Comparison of ENCODE assay signal across 8 cellular contexts in genomic region chr11:63670077-63670737, GRCh38. TPM values are rescaled to one million over a fixed set of nuclear protein-coding genes. Genes with fewer than 3 reads are reported as not detected.
DNase-seq lines count a peak whose midpoint lies in the region; ATAC-seq and TF ChIP-seq lines count a peak whose summit lies in the region.

No MANE protein-coding gene starts in this region.

- DNase-seq in Caco-2, result no peak
- DNase-seq in astrocyte of the spinal cord (ENCODE audit: low read depth, low spot score), result peak; percentile 69
- DNase-seq in lower lobe of right lung, result no peak
- no peak for DNase-seq in NCI-H748 (lab: John Stamatoyannopoulos, UW; ENCODE audit: unreplicated experiment)
- DNase-seq in GM19240 (ENCODE audit: insufficient read length, low spot score), result no peak

- H3K9me3 Mint-ChIP-seq in Caco-2 (ENCODE audit: unreplicated experiment), result no peaks in the 10 kb centered on the region

- H3K36me3 ChIP-seq in Caco-2 (ENCODE audit: control insufficient read depth, insufficient read depth, low read length), result no peaks in the 10 kb centered on the region
- H3K36me3 ChIP-seq in KOPT-K1 (ENCODE audit: insufficient read depth, low read length), result peaks cover 36% of the 10 kb centered on the region
- H3K36me3 ChIP-seq in lower lobe of right lung, result no peaks in the 10 kb centered on the region
- H3K36me3 ChIP-seq in urinary bladder (ENCODE audit: insufficient read depth), result no peaks in the 10 kb centered on the region

- CTCF ChIA-PET in Caco-2 (lab: Charles Lee), result interaction anchor here (0.8 to 1.9 kb wide), 4 partner anchors 11 to 98 kb away, joined by 3 to 12 read pairs (median 6); partner anchors contain the start of gene ZFTA

- peaks cover 18% of the 10 kb centered on the region for H3K4me1 Mint-ChIP-seq in Caco-2 (ENCODE audit: low read depth, unreplicated experiment)

- peaks cover 4% of the 10 kb centered on the region for H3K36me3 Mint-ChIP-seq in Caco-2 (ENCODE audit: insufficient read depth, unreplicated experiment)

- no peak for TF ChIP-seq CTCF in Caco-2 (IDR thresholded peaks at IDR 0.05; ENCODE audit: insufficient read depth in 1 of 2, low read depth in 1 of 2, low read length in 1 of 2, severe bottlenecking in 1 of 2, unreplicated experiment in 1 of 2)
- TF ChIP-seq CTCF in astrocyte of the spinal cord (IDR thresholded peaks at IDR 0.05; ENCODE audit: low read depth, low read length), result no peak
- no peak for TF ChIP-seq CTCF in lower lobe of right lung (IDR thresholded peaks at IDR 0.05)

- BruUV-seq in Caco-2 (replicated peaks; lab: Mats Ljungman, UMichigan), result TSS peak; percentile 68

- in situ Hi-C loops in astrocyte of the spinal cord (cut with HindIII; ENCODE audit: low sequenced_read_pairs), result no loop called here

- 20% methylated on average over 16 of the region's 16 CpGs for WGBS in urinary bladder

- POLR2A ChIA-PET in Caco-2 (lab: Charles Lee), result interaction anchor here (0.6 to 3.2 kb wide), 2 partner anchors 12 to 37 kb away, joined by 3 to 32 read pairs; partner anchors contain the start of gene RTN3

- ATAC-seq in lower lobe of right lung, result no peak
- ATAC-seq in HG03520 (IDR thresholded peaks at IDR 0.05; ENCODE audit: unreplicated experiment), result no peak

- intact Hi-C loops in Caco-2 (cut with micrococcal nuclease; ENCODE audit: unreplicated experiment), result loop anchor here (2.0 kb wide), 1 partner anchor 69 kb away; no protein-coding TSS in a partner anchor
- intact Hi-C loops in lower lobe of right lung (cut with DNase I), result no loop called here

- H3K4me3 Mint-ChIP-seq in Caco-2 (ENCODE audit: unreplicated experiment), result peak overlapping the region; percentile 82

- peak overlapping the region; percentile 92 for H3K4me3 ChIP-seq in Caco-2 (ENCODE audit: low read depth, low read length)
- peak overlapping the region; percentile 72 for H3K4me3 ChIP-seq in astrocyte of the spinal cord (ENCODE audit: low read depth, low read length)
- peak overlapping the region; percentile 94 for H3K4me3 ChIP-seq in lower lobe of right lung
- H3K4me3 ChIP-seq in urinary bladder (ENCODE audit: low read depth, low read length), result peak overlapping the region; percentile 84

- H3K27ac Mint-ChIP-seq in Caco-2 (ENCODE audit: unreplicated experiment), result peak overlapping the region; percentile 67

- H3K27me3 ChIP-seq in Caco-2 (replicated peaks; ENCODE audit: control insufficient read depth, insufficient read depth, low read length) (no peaks in the 10 kb centered on the region), lower lobe of right lung (ENCODE audit: low read depth) (no peaks in the 10 kb centered on the region)

- H3K27ac ChIP-seq in KOPT-K1 (ENCODE audit: low read depth, low read length, poor library complexity, severe bottlenecking), result peak overlapping the region; percentile 85
- H3K27ac ChIP-seq in lower lobe of right lung, result peak overlapping the region; percentile 99
- H3K27ac ChIP-seq in urinary bladder (ENCODE audit: low read depth), result peak overlapping the region; percentile 95

- no peaks in the 10 kb centered on the region for H3K9me3 ChIP-seq in Caco-2
- H3K9me3 ChIP-seq in KOPT-K1 (ENCODE audit: insufficient read depth, low read length, poor library complexity, severe bottlenecking), result no peaks in the 10 kb centered on the region
- H3K9me3 ChIP-seq in lower lobe of right lung, result no peaks in the 10 kb centered on the region

- H3K4me1 ChIP-seq in Caco-2 (peaks cover 19% of the 10 kb centered on the region), lower lobe of right lung (peaks cover 49% of the 10 kb centered on the region), urinary bladder (ENCODE audit: insufficient read depth) (no peaks in the 10 kb centered on the region)

- no peaks in the 10 kb centered on the region for H3K27me3 Mint-ChIP-seq in Caco-2 (ENCODE audit: insufficient read depth, unreplicated experiment)

RNA-seq across cellular contexts. Expression of gene ATL3, which starts 1.0 kb away (rescaled TPM):
- 50.2 and 55.1 TPM in 2 replicates for total RNA-seq in Caco-2 (2022)
- total RNA-seq in lower lobe of right lung, result 72.8 TPM
- total RNA-seq in urinary bladder, result 145 TPM
- polyA plus RNA-seq in urinary bladder, result 34.7 TPM

RNA-seq across cellular contexts. Expression of gene RTN3, which starts 11.1 kb away (rescaled TPM):
- total RNA-seq in Caco-2 (2022) (162 and 179 TPM in 2 replicates), lower lobe of right lung (140 TPM), urinary bladder (79.8 TPM)
- 92.8 TPM for polyA plus RNA-seq in urinary bladder

RNA-seq across cellular contexts. Expression of gene PLAAT3, which starts 56.0 kb away (rescaled TPM):
- total RNA-seq in Caco-2 (2022) (50.9 and 57.9 TPM in 2 replicates), lower lobe of right lung (81.9 TPM), urinary bladder (5.3 TPM)
- 61.2 TPM for polyA plus RNA-seq in urinary bladder
